Comparison of ENCODE assay signal across 12 cellular contexts in genomic region chr7:105853931-105854419, GRCh38. TPM values are rescaled to one million over a fixed set of nuclear protein-coding genes. Genes with fewer than 3 reads are reported as not detected.
DNase-seq lines count a peak whose midpoint lies in the region; ATAC-seq, FAIRE-seq and TF ChIP-seq lines count a peak whose summit lies in the region.
"Had no signal": no experiment of that assay in that cellular context is flagged by ENCODE, and none has a peak within 500 bp of the region (broad histone marks: within the 10 kb centered on the region; RNA-seq: fewer than 3 reads in every experiment).

No MANE protein-coding gene starts in this region.

- TF ChIP-seq POLR2A in K562 (conservative IDR thresholded peaks at IDR 0.05): no peak

- H3K9me1 ChIP-seq in K562 (ENCODE audit: control insufficient read depth, insufficient read depth, low read length): no peaks in the 10 kb centered on the region

- POLR2A ChIA-PET in AG04450 (lab: Yijun Ruan, JAX): interaction anchor here (0.6 kb wide), 2 partner anchors 229 to 258 kb away, joined by 3 to 5 read pairs; partner anchors contain the start of gene SYPL1
- POLR2A ChIA-PET in K562 (lab: Yijun Ruan, JAX): interaction anchor here (0.7 to 2.1 kb wide), 2 partner anchors 10 to 23 kb away, joined by 3 to 7 read pairs; partner anchors contain the start of gene ATXN7L1

- no peak overlapping the region for H3K4me3 ChIP-seq in AG04450 (ENCODE audit: low read depth, low read length)
- no peak overlapping the region; the same call in 1 of the 2 replicates for H3K4me3 ChIP-seq in HFF-Myc (replicated peaks; ENCODE audit: low read depth, low read length)
- no peak overlapping the region for H3K4me3 ChIP-seq in K562
- no peak overlapping the region for H3K4me3 ChIP-seq in HAP-1

- in situ Hi-C loops in K562 (cut with MboI) (no loop called here), HAP-1 (cut with MboI; ENCODE audit: low sequenced_read_pairs) (no loop called here)

- no peak for TF ChIP-seq EP300 in K562 (IDR thresholded peaks at IDR 0.05; ENCODE audit: low read length)

- peak; percentile 29 for TF ChIP-seq CTCF in AG04450 (IDR thresholded peaks at IDR 0.05; ENCODE audit: low read depth, low read length)
- TF ChIP-seq CTCF in HFF-Myc (IDR thresholded peaks at IDR 0.05; ENCODE audit: low read depth, low read length, missing control alignments): peak; percentile 11
- TF ChIP-seq CTCF in K562 (IDR thresholded peaks at IDR 0.05 in 2 of 3, conservative IDR thresholded peaks at IDR 0.05 in 1 of 3; ENCODE audit: insufficient read depth in 2 of 3, low read depth in 1 of 3, low read length in 3 of 3): no peak
- TF ChIP-seq CTCF in mesothelial cell of epicardium (IDR thresholded peaks at IDR 0.05; ENCODE audit: unreplicated experiment): no peak

- no peak overlapping the region for H3K4me2 ChIP-seq in K562 (ENCODE audit: insufficient read depth, low read length)

- no peaks in the 10 kb centered on the region for H3K27me3 Mint-ChIP-seq in mesothelial cell of epicardium (ENCODE audit: low read depth)

- H3K4me1 ChIP-seq in K562 (replicated peaks in 1 of 2; ENCODE audit: control insufficient read depth in 2 of 2, insufficient read depth in 2 of 2, low read length in 2 of 2): no peaks in the 10 kb centered on the region
- H3K4me1 ChIP-seq in HAP-1: no peaks in the 10 kb centered on the region; the same call in 1 of the 2 replicates

- H2AFZ ChIP-seq in K562 (ENCODE audit: low read depth, low read length): no peak overlapping the region

- BruUV-seq in K562 (replicated peaks; lab: Mats Ljungman, UMichigan): no TSS peak

- H3K36me3 Mint-ChIP-seq in mesothelial cell of epicardium: no peaks in the 10 kb centered on the region
- H3K36me3 Mint-ChIP-seq: CD8-positive, alpha-beta T cell had no signal

- peak overlapping the region; percentile 49 for H3K27ac ChIP-seq in AG04450 (ENCODE audit: low read depth, low read length)
- H3K27ac ChIP-seq in K562 (ENCODE audit: extremely low read depth, low read depth, low read length): no peak overlapping the region

- no peaks in the 10 kb centered on the region for H3K9me3 ChIP-seq in AG04450 (ENCODE audit: control insufficient read depth, insufficient read depth, low read length)
- H3K9me3 ChIP-seq in K562 (replicated peaks; ENCODE audit: control insufficient read depth, insufficient read depth, low read depth, low read length): no peaks in the 10 kb centered on the region
- no peaks in the 10 kb centered on the region for H3K9me3 ChIP-seq in HAP-1

- H3K27ac Mint-ChIP-seq in mesothelial cell of epicardium: peak overlapping the region; percentile 64
- H3K27ac Mint-ChIP-seq: CD8-positive, alpha-beta T cell had no signal

- no peak for DNase-seq in AG04450 (ENCODE audit: low read depth, low spot score)
- DNase-seq in HFF-Myc (ENCODE audit: extremely low read depth, low read depth): peak; percentile 88
- DNase-seq in K562 (ENCODE audit: extremely low read depth in 1 of 4, low spot score in 3 of 4): no peak
- DNase-seq in mesothelial cell of epicardium (ENCODE audit: low spot score in 2 of 2, unreplicated experiment in 2 of 2): no peak
- DNase-seq in SW480 (ENCODE audit: low spot score): no peak
- no peak for DNase-seq in HAP-1 (ENCODE audit: low spot score in 2 of 2)
- no peak for DNase-seq in NOMO-1 treated with dmso at 0.1 percent for 144 hours (lab: John Stamatoyannopoulos, UW; ENCODE audit: unreplicated experiment)
- DNase-seq: small intestine had no signal

- H3K36me3 ChIP-seq in K562 (ENCODE audit: control insufficient read depth, insufficient read depth, low read length) (no peaks in the 10 kb centered on the region), HAP-1 (replicated peaks) (no peaks in the 10 kb centered on the region)

- H3K9me3 Mint-ChIP-seq in mesothelial cell of epicardium: no peaks in the 10 kb centered on the region
- H3K9me3 Mint-ChIP-seq: CD8-positive, alpha-beta T cell had no signal

- no peak overlapping the region for H3K9ac ChIP-seq in K562 (ENCODE audit: insufficient read depth in 1 of 2, low read depth in 2 of 2, low read length in 2 of 2)

- ATAC-seq in K562: no peak; the same call in 2 of the 3 replicates
- ATAC-seq in GM19035 (IDR thresholded peaks at IDR 0.05; ENCODE audit: unreplicated experiment): no peak
- ATAC-seq: CD8-positive, alpha-beta T cell; Panc1 had no signal

- WGBS in K562 (ENCODE audit: insufficient coverage, low coverage, missing lambda C conversion rate): 45% methylated on average over 17 of the region's 17 CpGs

- intact Hi-C loops in K562 (cut with micrococcal nuclease): no loop called here

- H3K27me3 ChIP-seq in AG04450 (ENCODE audit: control insufficient read depth, insufficient read depth, low read length) (no peaks in the 10 kb centered on the region), K562 (ENCODE audit: control insufficient read depth in 2 of 2, insufficient read depth in 2 of 2, low read length in 2 of 2) (peaks cover 0 to 6% of the 10 kb centered on the region in 2 experiments; a peak in 2 of 5 replicates), HAP-1 (ENCODE audit: low read depth) (no peaks in the 10 kb centered on the region)

- TF ChIP-seq RAD21 in K562 (CRISPR knock-in tag; conservative IDR thresholded peaks at IDR 0.05 in 1 of 2, IDR thresholded peaks at IDR 0.05 in 1 of 2): no peak

- CTCF ChIA-PET in AG04450 (lab: Charles Lee): interaction anchor here (0.6 to 0.8 kb wide), 2 partner anchors 55 to 207 kb away, joined by 3 to 4 read pairs; no protein-coding TSS in a partner anchor
- CTCF ChIA-PET in K562 (lab: Yijun Ruan, JAX; ENCODE audit: low intra/inter-chr PET ratio): interaction anchor here (0.6 kb wide), 1 partner anchor 194 kb away, joined by 3 read pairs; no protein-coding TSS in a partner anchor

- peaks cover 14% of the 10 kb centered on the region for H3K4me1 Mint-ChIP-seq in mesothelial cell of epicardium

- peaks cover 35% of the 10 kb centered on the region for H4K20me1 ChIP-seq in K562 (replicated peaks; ENCODE audit: control insufficient read depth, insufficient read depth, low read length)

- H3K79me2 ChIP-seq in K562 (ENCODE audit: control insufficient read depth, insufficient read depth, low read length): no peaks in the 10 kb centered on the region

- no peak for FAIRE-seq in K562 (lab: Jason Lieb, UNC)
- FAIRE-seq: colon, small intestine had no signal

- H3K4me3 Mint-ChIP-seq in mesothelial cell of epicardium: no peak overlapping the region
- H3K4me3 Mint-ChIP-seq: CD8-positive, alpha-beta T cell had no signal

TF ChIP-seq in K562, 482 proteins besides CTCF, POLR2A, EP300 and RAD21:
- TF ChIP-seq SNRNP70 (optimal IDR thresholded peaks at IDR 0.05; ENCODE audit: low read depth, low read length): peak; percentile 74
- peak; percentile 93 for TF ChIP-seq SPI1 (IDR thresholded peaks at IDR 0.05; ENCODE audit: borderline replicate concordance, low read depth, low read length)
- TF ChIP-seq ZNF511 (CRISPR knock-in tag; IDR thresholded peaks at IDR 0.05): 0 out of 2 replicates have a peak, but pooled peaks have one; percentile 23
- peak; percentile 39; the same call in 1 of the 2 replicates for TF ChIP-seq ZBTB7A (IDR thresholded peaks at IDR 0.05; ENCODE audit: borderline replicate concordance, control insufficient read depth, low read depth, low read length)
- TF ChIP-seq CTBP1 (IDR thresholded peaks at IDR 0.05; ENCODE audit: borderline replicate concordance): no peak
- TF ChIP-seq RNF2 (IDR thresholded peaks at IDR 0.05): no peak

RNA-seq across cellular contexts. Expression of gene ATXN7L1, which starts 22.4 kb away (rescaled TPM):
- polyA plus RNA-seq in AG04450 (2011; rRNA removed): 5.0 and 5.5 TPM in 2 replicates
- 9.9 and 10.3 TPM in 2 replicates for polyA minus RNA-seq in AG04450 (2011; rRNA and poly(A)+ RNA removed)
- 33.1 and 33.6 TPM in 2 replicates for total RNA-seq in K562 (2011; cell fraction: chromatin; rRNA removed; ENCODE audit: low replicate concordance)
- total RNA-seq in K562 (2011; cell fraction: nucleolus; rRNA removed): 14.2 and 19.1 TPM in 2 replicates
- total RNA-seq in K562 (2011; cell fraction: nucleoplasm; rRNA removed): 23.5 and 31.5 TPM in 2 replicates
- 6.6 and 9.4 TPM in 2 replicates for total RNA-seq in K562 (2014; rRNA removed)
- total RNA-seq in K562 (2014; rRNA removed; fragmentation: Illumina TruSeq; extraction: Trizol): 10.3 and 11.9 TPM in 2 replicates
- total RNA-seq in K562 (2015; rRNA removed; fragmentation: Illumina TruSeq; extraction: Trizol): 9.2 and 9.8 TPM in 2 replicates
- total RNA-seq in K562 (2021): 8.9 and 11.2 TPM in 2 replicates
- polyA plus RNA-seq in K562 (2011; rRNA removed): 6.2 and 10.7 TPM in 2 replicates
- polyA plus RNA-seq in K562 (2011; cell fraction: cytosol; rRNA removed): 2.9 and 5.1 TPM in 2 replicates
- 6.9 and 8.4 TPM in 2 replicates for polyA plus RNA-seq in K562 (2011; cell fraction: nucleus; rRNA removed)
- 5.9 and 9.7 TPM in 2 replicates for polyA plus RNA-seq in K562 (2012)
- polyA plus RNA-seq in K562 (2014; fragmentation: Illumina TruSeq; extraction: Trizol): 6.6 and 7.3 TPM in 2 replicates
- polyA plus RNA-seq in K562 (2014; fragmentation: Nextera tagmentation; extraction: Ambion mirVana): 10 to 100 TPM in 1 of 2 experiments, 1 to 10 TPM in 1; 9.5 to 10.7 TPM
- polyA plus RNA-seq in K562 (2014; rRNA removed): 13.7 and 17.1 TPM in 2 replicates
- polyA minus RNA-seq in K562 (2011; rRNA and poly(A)+ RNA removed): 7.9 and 8.8 TPM in 2 replicates
- 2.0 and 3.5 TPM in 2 replicates for polyA minus RNA-seq in K562 (2011; cell fraction: cytosol; rRNA and poly(A)+ RNA removed)
- 12.4 and 12.9 TPM in 2 replicates for polyA minus RNA-seq in K562 (2011; cell fraction: nucleus; rRNA and poly(A)+ RNA removed)
- 17.9 to 18.7 TPM (median 18.0 TPM) in 3 replicates for total RNA-seq in mesothelial cell of epicardium

Comparison
In these comparisons a context has a peak if more than half of its experiments do, and no peak if none do; other contexts are left out.
1. CTCF ChIP-seq: peak in AG04450 (single experiment) and HFF-Myc (single experiment); none in K562 (0 of 3) and mesothelial cell of epicardium (single experiment).